Comparison of ENCODE assay signal across 21 cellular contexts in genomic region chr11:105135873-105136272, GRCh38. TPM values are rescaled to one million over a fixed set of nuclear protein-coding genes. Genes with fewer than 3 reads are reported as not detected.
"Had no signal": no experiment of that assay in that cellular context is flagged by ENCODE, and none has a peak within 500 bp of the region (broad histone marks: within the 10 kb centered on the region; RNA-seq: fewer than 3 reads in every experiment).

No MANE protein-coding gene starts in this region.

- H3K27ac ChIP-seq: RWPE1, SJCRH30 had no signal

- H3K4me3 Mint-ChIP-seq: IgD-negative memory B cell had no signal

- H3K4me3 ChIP-seq: MG63, SJCRH30 had no signal

- FAIRE-seq: HepG2 had no signal

- H3K9me3 ChIP-seq: SJCRH30 had no signal

- DNase-seq: KBM-7, MG63, NCI-H1092, NCI-H1105 treated with DMSO at 0.1 percent for 48 hours, NCI-H1417 treated with DMSO at 0.1 percent for 48 hours, NCI-H146, NCI-H1694 treated with DMSO at 0.1 percent for 48 hours, NCI-H1930, NCI-H2171 treated with DMSO at 0.1 percent for 48 hours, NCI-H345, NCI-H446 treated with DMSO at 0.1 percent for 48 hours, NCI-H510A treated with DMSO at 0.1 percent for 48 hours, NCI-H526, SHP77, SJCRH30 had no signal

- H3K36me3 ChIP-seq: MG63, SJCRH30 had no signal

- H3K4me1 Mint-ChIP-seq: IgD-negative memory B cell had no signal

- H3K27ac Mint-ChIP-seq: IgD-negative memory B cell had no signal

- H3K27me3 ChIP-seq: MG63, SJCRH30 had no signal

- H3K4me1 ChIP-seq: SJCRH30 had no signal

- ATAC-seq: HepG2, Panc1 had no signal

RNA-seq across cellular contexts. Expression of gene CARD18, which starts 3.7 kb away (rescaled TPM):
- total RNA-seq: HepG2, HT1080, LHCN-M2, SJCRH30 had no signal
- polyA plus RNA-seq: HepG2, IgD-negative memory B cell had no signal
